Comparison of ENCODE assay signal across 19 cellular contexts in the genomic region with DNA sequence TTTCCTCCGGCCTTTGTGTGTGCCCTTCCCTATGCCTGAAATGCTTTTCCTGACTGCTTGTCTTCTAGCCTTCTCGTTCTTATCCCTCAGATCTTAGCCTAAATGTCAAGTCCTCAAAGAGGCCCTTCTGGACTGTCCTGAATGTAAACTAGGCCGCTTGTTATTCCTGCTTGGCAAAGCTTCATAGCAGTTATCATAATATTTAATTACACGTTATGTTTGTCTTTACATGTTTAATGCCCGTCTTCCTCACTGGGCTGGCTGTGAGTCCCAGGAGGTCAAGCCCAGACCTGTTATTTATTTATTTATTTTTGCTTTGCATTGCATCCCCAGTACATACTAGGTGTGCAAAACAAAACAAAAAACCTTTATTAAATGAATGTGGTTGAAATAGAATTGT.
DNase-seq lines count a peak whose midpoint lies in the region; ATAC-seq and TF ChIP-seq lines count a peak whose summit lies in the region.
"Had no signal": no experiment of that assay in that cellular context is flagged by ENCODE, and none has a peak within 500 bp of the region (broad histone marks: within the 10 kb centered on the region; RNA-seq: fewer than 3 reads in every experiment).

No MANE protein-coding gene starts in this region.

- intact Hi-C loops in ovary (cut with DNase I): no loop called here

- no peaks in the 10 kb centered on the region for H3K9me3 ChIP-seq in ovary

- DNase-seq in SIG-M5 treated with dmso at 0.1 percent for 504 hours (lab: John Stamatoyannopoulos, UW; ENCODE audit: unreplicated experiment): peak; percentile 28
- no peak for DNase-seq in SIG-M5 (lab: John Stamatoyannopoulos, UW)
- peak; percentile 30 for DNase-seq in NCI-H2196 (lab: John Stamatoyannopoulos, UW; ENCODE audit: unreplicated experiment)
- DNase-seq in epithelial cell of esophagus (ENCODE audit: low read depth): peak; percentile 66
- DNase-seq in ovary: no peak
- no peak for DNase-seq in A172 (ENCODE audit: low spot score)
- DNase-seq in NCI-H128 (lab: John Stamatoyannopoulos, UW; ENCODE audit: unreplicated experiment): no peak
- DNase-seq: AML-193; CD4-positive, alpha-beta T cell; DMS53; HFFc6; Karpas-422; MM.1S; NCI-H1092 treated with DMSO at 0.1 percent for 48 hours; NCI-H2029; NCI-H2227 treated with DMSO at 0.1 percent for 48 hours; NCI-H524; SJCRH30 had no signal

- H3K4me3 ChIP-seq in epithelial cell of esophagus (ENCODE audit: low read length) (no peak overlapping the region), ovary (no peak overlapping the region)
- H3K4me3 ChIP-seq: SJCRH30 had no signal

- H3K4me1 ChIP-seq in ovary (ENCODE audit: insufficient read depth): no peaks in the 10 kb centered on the region

- TF ChIP-seq CTCF in epithelial cell of esophagus (IDR thresholded peaks at IDR 0.05; ENCODE audit: insufficient read depth, low read depth, low read length, missing control alignments) (no peak), ovary (IDR thresholded peaks at IDR 0.05) (no peak)

- H3K27me3 ChIP-seq in ovary: no peaks in the 10 kb centered on the region
- H3K27me3 ChIP-seq: SJCRH30 had no signal

- 87 to 90% (median 89%) methylated on average over 5 of the region's 5 CpGs for WGBS in ovary, 3 donors

- TF ChIP-seq EP300 in ovary (IDR thresholded peaks at IDR 0.05): no peak

- H3K36me3 ChIP-seq in ovary: no peaks in the 10 kb centered on the region

- no peak for ATAC-seq in GM18868 (IDR thresholded peaks at IDR 0.05; ENCODE audit: unreplicated experiment)

- TF ChIP-seq POLR2A in ovary (IDR thresholded peaks at IDR 0.05): no peak

- H3K27ac ChIP-seq in ovary: no peak overlapping the region
- H3K27ac ChIP-seq: SJCRH30 had no signal

Comparison
In these comparisons a context has a peak if more than half of its experiments do, and no peak if none do; other contexts are left out.
1. DNase-seq: peak in SIG-M5 treated with dmso at 0.1 percent for 504 hours (single experiment), NCI-H2196 (single experiment) and epithelial cell of esophagus (single experiment); none in SIG-M5 (single experiment), ovary (0 of 5), A172 (single experiment) and NCI-H128 (single experiment).